ENCODE assay signal across 22 cellular contexts in the genomic region with DNA sequence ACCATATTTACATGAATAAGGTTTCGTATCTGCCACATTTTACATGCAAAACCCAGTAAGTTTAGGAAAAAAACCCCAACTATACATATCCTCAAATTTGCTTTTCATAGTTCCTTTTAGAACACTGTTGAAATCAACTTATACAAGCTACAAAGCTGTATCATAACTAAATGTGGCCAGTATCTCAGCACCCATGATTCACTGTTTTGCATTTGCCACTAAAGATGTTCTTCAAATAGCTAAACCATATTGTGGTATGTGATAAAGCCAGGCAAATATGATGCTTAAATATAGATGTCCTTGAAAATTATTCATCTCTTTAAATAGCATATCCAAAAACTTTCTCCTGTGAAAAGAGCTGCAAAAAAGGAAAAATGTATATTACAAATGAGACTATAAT.
"Had no signal": no experiment of that assay in that cellular context is flagged by ENCODE, and none has a peak within 500 bp of the region (broad histone marks: within the 10 kb centered on the region; RNA-seq: fewer than 3 reads in every experiment).

No MANE protein-coding gene starts in this region.

- H3K4me3 ChIP-seq: ascending aorta, breast epithelium, right atrium auricular region, thoracic aorta, upper lobe of right lung had no signal

- H3K36me3 Mint-ChIP-seq: naive B cell; stimulated activated effector memory CD8-positive, alpha-beta T cell treated with anti-CD3 and anti-CD28 coated beads, Interleukin-12 subunit alpha, Interleukin-12 subunit beta, amount 100 ng/mL, for 72 hours had no signal

- DNase-seq: activated CD4-positive, alpha-beta T cell treated with anti-CD3 and anti-CD28 coated beads, Interleukin-2, amount 10 ng/mL, durations not matched to agents 24 days and 14 days; activated CD8-positive, alpha-beta T cell treated with anti-CD3 and anti-CD28 coated beads for 36 hours; activated naive CD4-positive, alpha-beta T cell treated with anti-CD3 and anti-CD28 coated beads for 36 hours; activated T-cell treated with anti-CD3 and anti-CD28 coated beads, Interleukin-2, amount 50 U/mL, for 1 hour; effector CD8-positive, alpha-beta T cell; mammary epithelial cell; midbrain; naive B cell; small intestine; stimulated activated CD4-positive, alpha-beta T cell treated with anti-CD3 and anti-CD28 coated beads, Interleukin-15, amount 100 ng/mL, for 24 hours; stimulated activated CD4-positive, alpha-beta T cell treated with anti-CD3 and anti-CD28 coated beads, Interleukin-4, amount 100 ng/mL, for 24 hours; T-helper 1 cell; T-helper 9 cell; upper lobe of right lung had no signal

- H3K9me3 ChIP-seq: ascending aorta, breast epithelium, right atrium auricular region, thoracic aorta, upper lobe of right lung had no signal

- H3K27ac ChIP-seq: ascending aorta, breast epithelium, right atrium auricular region, thoracic aorta, upper lobe of right lung had no signal

- H3K9me3 Mint-ChIP-seq: activated CD4-positive, alpha-beta T cell treated with anti-CD3 and anti-CD28 coated beads, Interleukin-2, amount 10 ng/mL, durations not matched to agents 24 days and 14 days; activated CD8-positive, alpha-beta T cell treated with anti-CD3 and anti-CD28 coated beads for 36 hours; dendritic cell treated with granulocyte-macrophage colony-stimulating factor and Interleukin-4, amounts not matched to agents 40 ng/mL and 50 ng/mL, for 4 days; naive B cell; neural crest cell; stimulated activated effector memory CD8-positive, alpha-beta T cell treated with anti-CD3 and anti-CD28 coated beads, Interleukin-12 subunit alpha, Interleukin-12 subunit beta, amount 100 ng/mL, for 72 hours had no signal

- H3K4me3 Mint-ChIP-seq: activated CD4-positive, alpha-beta T cell treated with anti-CD3 and anti-CD28 coated beads, Interleukin-2, amount 10 ng/mL, durations not matched to agents 24 days and 14 days; activated CD8-positive, alpha-beta T cell treated with anti-CD3 and anti-CD28 coated beads for 36 hours; activated naive CD4-positive, alpha-beta T cell treated with anti-CD3 and anti-CD28 coated beads for 36 hours; dendritic cell treated with granulocyte-macrophage colony-stimulating factor and Interleukin-4, amounts not matched to agents 40 ng/mL and 50 ng/mL, for 4 days; naive B cell; neural crest cell; stimulated activated effector memory CD8-positive, alpha-beta T cell treated with anti-CD3 and anti-CD28 coated beads, Interleukin-12 subunit alpha, Interleukin-12 subunit beta, amount 100 ng/mL, for 72 hours had no signal

- H3K4me1 Mint-ChIP-seq: activated CD4-positive, alpha-beta T cell treated with anti-CD3 and anti-CD28 coated beads, Interleukin-2, amount 10 ng/mL, durations not matched to agents 24 days and 14 days had no signal

- H3K27me3 Mint-ChIP-seq: activated CD8-positive, alpha-beta T cell treated with anti-CD3 and anti-CD28 coated beads for 36 hours; dendritic cell treated with granulocyte-macrophage colony-stimulating factor and Interleukin-4, amounts not matched to agents 40 ng/mL and 50 ng/mL, for 4 days; naive B cell; progenitor cell of endocrine pancreas had no signal

- H3K27me3 ChIP-seq: ascending aorta, breast epithelium, right atrium auricular region, upper lobe of right lung had no signal

- H3K36me3 ChIP-seq: ascending aorta, breast epithelium, right atrium auricular region, thoracic aorta, upper lobe of right lung had no signal

- H3K27ac Mint-ChIP-seq: activated CD4-positive, alpha-beta T cell treated with anti-CD3 and anti-CD28 coated beads, Interleukin-2, amount 10 ng/mL, durations not matched to agents 24 days and 14 days; activated CD8-positive, alpha-beta T cell treated with anti-CD3 and anti-CD28 coated beads for 36 hours; activated naive CD4-positive, alpha-beta T cell treated with anti-CD3 and anti-CD28 coated beads for 36 hours; dendritic cell treated with granulocyte-macrophage colony-stimulating factor and Interleukin-4, amounts not matched to agents 40 ng/mL and 50 ng/mL, for 4 days; naive B cell; progenitor cell of endocrine pancreas; stimulated activated effector memory CD8-positive, alpha-beta T cell treated with anti-CD3 and anti-CD28 coated beads, Interleukin-12 subunit alpha, Interleukin-12 subunit beta, amount 100 ng/mL, for 72 hours had no signal
